11 cellular contexts compared by ENCODE assay signal in genomic region chr10:45253183-45253914, GRCh38.
DNase-seq lines count a peak whose midpoint lies in the region; ATAC-seq and TF ChIP-seq lines count a peak whose summit lies in the region.
"Had no signal": no experiment of that assay in that cellular context is flagged by ENCODE, and none has a peak within 500 bp of the region (broad histone marks: within the 10 kb centered on the region; RNA-seq: fewer than 3 reads in every experiment).

No MANE protein-coding gene starts in this region.

- H3K4me3 ChIP-seq in upper lobe of right lung (no peak overlapping the region), left lung (no peak overlapping the region)
- H3K4me3 ChIP-seq: uterus had no signal

- no peaks in the 10 kb centered on the region for H3K27me3 ChIP-seq in upper lobe of right lung
- no peaks in the 10 kb centered on the region for H3K27me3 ChIP-seq in left lung
- H3K27me3 ChIP-seq: uterus had no signal

- H3K27ac Mint-ChIP-seq in activated naive CD4-positive, alpha-beta T cell treated with anti-CD3 and anti-CD28 coated beads, Interleukin-2, amount 50 U/mL, for 72 hours = no peak overlapping the region

- H3K27ac ChIP-seq in upper lobe of right lung = no peak overlapping the region
- no peak overlapping the region for H3K27ac ChIP-seq in left lung
- H3K27ac ChIP-seq: uterus had no signal

- H3K9me3 ChIP-seq in upper lobe of right lung = no peaks in the 10 kb centered on the region
- no peaks in the 10 kb centered on the region for H3K9me3 ChIP-seq in left lung
- H3K9me3 ChIP-seq: uterus had no signal

- TF ChIP-seq CTCF in upper lobe of right lung (IDR thresholded peaks at IDR 0.05) (no peak), left lung (IDR thresholded peaks at IDR 0.05) (no peak)

- no peaks in the 10 kb centered on the region for H3K4me1 ChIP-seq in upper lobe of right lung
- peaks cover 0 to 11% of the 10 kb centered on the region in 2 donors for H3K4me1 ChIP-seq in left lung
- H3K4me1 ChIP-seq: uterus had no signal

- DNase-seq in activated naive CD4-positive, alpha-beta T cell treated with anti-CD3 and anti-CD28 coated beads, Interleukin-2, amount 50 U/mL, for 72 hours (ENCODE audit: low spot score in 2 of 2) = no peak
- DNase-seq in activated naive CD4-positive, alpha-beta T cell treated with anti-CD3 and anti-CD28 coated beads, Interleukin-2, amount 50 U/mL, for 16 hours = no peak
- DNase-seq in upper lobe of right lung = no peak
- no peak for DNase-seq in stimulated activated naive CD4-positive, alpha-beta T cell treated with Interleukin-2 at 50 U/mL for 16 hours (lab: John Stamatoyannopoulos, UW)
- DNase-seq in NCI-H748 treated with DMSO at 0.1 percent for 48 hours (lab: John Stamatoyannopoulos, UW) = no peak
- no peak for DNase-seq in left lung
- DNase-seq: NCI-H1092, retina, uterus had no signal

- intact Hi-C loops in upper lobe of right lung (cut with DNase I) (no loop called here), left lung (cut with DNase I) (no loop called here)

- no peaks in the 10 kb centered on the region for H3K9me3 Mint-ChIP-seq in activated naive CD4-positive, alpha-beta T cell treated with anti-CD3 and anti-CD28 coated beads, Interleukin-2, amount 50 U/mL, for 72 hours

- ATAC-seq in activated naive CD4-positive, alpha-beta T cell treated with anti-CD3 and anti-CD28 coated beads, Interleukin-2, amount 50 U/mL, for 72 hours = peak; percentile 44 to 85
- peak; percentile 68 for ATAC-seq in GM21717 (IDR thresholded peaks at IDR 0.05; ENCODE audit: unreplicated experiment)
- peak; percentile 67 for ATAC-seq in HG03432 (IDR thresholded peaks at IDR 0.05; ENCODE audit: unreplicated experiment)
- ATAC-seq in upper lobe of right lung = peak; percentile 39
- no peak for ATAC-seq in left lung

- no peaks in the 10 kb centered on the region for H3K36me3 Mint-ChIP-seq in activated naive CD4-positive, alpha-beta T cell treated with anti-CD3 and anti-CD28 coated beads, Interleukin-2, amount 50 U/mL, for 72 hours

- no peaks in the 10 kb centered on the region for H3K36me3 ChIP-seq in upper lobe of right lung
- no peaks in the 10 kb centered on the region for H3K36me3 ChIP-seq in left lung
- H3K36me3 ChIP-seq: uterus had no signal
